In the genomic region with DNA sequence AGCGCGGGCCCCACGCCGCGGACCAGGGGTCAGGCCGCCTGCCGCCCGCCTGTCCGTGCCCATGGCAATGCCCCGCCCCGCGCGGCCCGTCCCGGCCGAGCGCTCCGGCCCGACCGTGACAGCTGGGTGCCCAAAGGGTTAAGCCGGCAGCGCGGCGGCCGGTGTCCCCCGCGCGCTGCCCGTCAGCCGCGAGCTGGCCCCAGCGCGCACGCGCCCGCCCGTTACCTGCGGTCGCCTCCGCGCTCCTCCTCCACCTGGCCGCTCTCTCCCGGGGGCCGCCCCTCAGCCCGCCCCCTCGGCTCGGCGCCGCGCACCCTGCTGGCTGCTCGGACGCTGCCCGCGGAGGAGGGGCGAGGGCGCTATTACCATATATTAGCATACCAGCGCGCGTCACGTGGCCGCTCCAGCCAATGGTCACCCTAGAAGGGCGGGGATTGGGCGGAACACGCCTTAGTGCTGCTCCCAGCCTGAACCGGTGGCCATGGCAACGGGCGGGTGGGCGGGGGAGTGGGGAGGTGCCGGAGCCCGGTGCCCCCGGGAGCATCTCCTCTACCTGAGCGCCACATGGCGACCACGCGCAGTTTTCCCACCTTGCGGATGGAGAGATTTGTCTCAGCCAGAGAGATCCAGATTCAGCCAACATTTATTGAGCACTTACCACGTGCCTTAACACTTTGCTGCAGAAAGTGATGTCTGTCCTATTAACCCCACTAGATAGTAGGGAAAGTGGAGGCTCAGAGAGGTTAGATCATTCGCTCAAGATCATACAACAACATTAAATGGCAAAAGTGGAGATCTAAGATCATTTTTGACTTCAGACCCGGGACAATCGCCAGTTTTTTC, we compare ENCODE assay signal across 1 cellular context.
TF ChIP-seq lines count a peak whose summit lies in the region.

A gene with protein sequence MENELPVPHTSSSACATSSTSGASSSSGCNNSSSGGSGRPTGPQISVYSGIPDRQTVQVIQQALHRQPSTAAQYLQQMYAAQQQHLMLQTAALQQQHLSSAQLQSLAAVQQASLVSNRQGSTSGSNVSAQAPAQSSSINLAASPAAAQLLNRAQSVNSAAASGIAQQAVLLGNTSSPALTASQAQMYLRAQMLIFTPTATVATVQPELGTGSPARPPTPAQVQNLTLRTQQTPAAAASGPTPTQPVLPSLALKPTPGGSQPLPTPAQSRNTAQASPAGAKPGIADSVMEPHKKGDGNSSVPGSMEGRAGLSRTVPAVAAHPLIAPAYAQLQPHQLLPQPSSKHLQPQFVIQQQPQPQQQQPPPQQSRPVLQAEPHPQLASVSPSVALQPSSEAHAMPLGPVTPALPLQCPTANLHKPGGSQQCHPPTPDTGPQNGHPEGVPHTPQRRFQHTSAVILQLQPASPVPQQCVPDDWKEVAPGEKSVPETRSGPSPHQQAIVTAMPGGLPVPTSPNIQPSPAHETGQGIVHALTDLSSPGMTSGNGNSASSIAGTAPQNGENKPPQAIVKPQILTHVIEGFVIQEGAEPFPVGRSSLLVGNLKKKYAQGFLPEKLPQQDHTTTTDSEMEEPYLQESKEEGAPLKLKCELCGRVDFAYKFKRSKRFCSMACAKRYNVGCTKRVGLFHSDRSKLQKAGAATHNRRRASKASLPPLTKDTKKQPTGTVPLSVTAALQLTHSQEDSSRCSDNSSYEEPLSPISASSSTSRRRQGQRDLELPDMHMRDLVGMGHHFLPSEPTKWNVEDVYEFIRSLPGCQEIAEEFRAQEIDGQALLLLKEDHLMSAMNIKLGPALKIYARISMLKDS (minus strand): TSS at position 345 of the 843 bp plus-strand sequence. CDS start 55,556 bp downstream, outside the sequence.

TF ChIP-seq in K562, 482 proteins besides CTCF, POLR2A, EP300 and RAD21 (continued from another document and continues in another):
- TF ChIP-seq ZNF407 (IDR thresholded peaks at IDR 0.05; ENCODE audit: low read depth): no peak
- TF ChIP-seq, protein P1, sequence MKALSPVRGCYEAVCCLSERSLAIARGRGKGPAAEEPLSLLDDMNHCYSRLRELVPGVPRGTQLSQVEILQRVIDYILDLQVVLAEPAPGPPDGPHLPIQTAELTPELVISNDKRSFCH (CRISPR knock-in tag; IDR thresholded peaks at IDR 0.05): no peak
- TF ChIP-seq, protein P1 (tag; IDR thresholded peaks at IDR 0.05): peak; percentile 52
- TF ChIP-seq HDAC3 (IDR thresholded peaks at IDR 0.05; ENCODE audit: borderline replicate concordance, partially characterized antibody): no peak
- no peak for TF ChIP-seq ZNF324 (CRISPR knock-in tag; IDR thresholded peaks at IDR 0.05)
- 0 out of 2 replicates have a peak, but pooled peaks have one; percentile 31 for TF ChIP-seq KLF1 (tag; IDR thresholded peaks at IDR 0.05)
- TF ChIP-seq THRAP3 (IDR thresholded peaks at IDR 0.05; ENCODE audit: borderline replicate concordance): no peak
- TF ChIP-seq ZBTB33 (CRISPR knock-in tag; IDR thresholded peaks at IDR 0.05): no peak
- TF ChIP-seq, protein P2, sequence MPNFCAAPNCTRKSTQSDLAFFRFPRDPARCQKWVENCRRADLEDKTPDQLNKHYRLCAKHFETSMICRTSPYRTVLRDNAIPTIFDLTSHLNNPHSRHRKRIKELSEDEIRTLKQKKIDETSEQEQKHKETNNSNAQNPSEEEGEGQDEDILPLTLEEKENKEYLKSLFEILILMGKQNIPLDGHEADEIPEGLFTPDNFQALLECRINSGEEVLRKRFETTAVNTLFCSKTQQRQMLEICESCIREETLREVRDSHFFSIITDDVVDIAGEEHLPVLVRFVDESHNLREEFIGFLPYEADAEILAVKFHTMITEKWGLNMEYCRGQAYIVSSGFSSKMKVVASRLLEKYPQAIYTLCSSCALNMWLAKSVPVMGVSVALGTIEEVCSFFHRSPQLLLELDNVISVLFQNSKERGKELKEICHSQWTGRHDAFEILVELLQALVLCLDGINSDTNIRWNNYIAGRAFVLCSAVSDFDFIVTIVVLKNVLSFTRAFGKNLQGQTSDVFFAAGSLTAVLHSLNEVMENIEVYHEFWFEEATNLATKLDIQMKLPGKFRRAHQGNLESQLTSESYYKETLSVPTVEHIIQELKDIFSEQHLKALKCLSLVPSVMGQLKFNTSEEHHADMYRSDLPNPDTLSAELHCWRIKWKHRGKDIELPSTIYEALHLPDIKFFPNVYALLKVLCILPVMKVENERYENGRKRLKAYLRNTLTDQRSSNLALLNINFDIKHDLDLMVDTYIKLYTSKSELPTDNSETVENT (CRISPR knock-in tag; IDR thresholded peaks at IDR 0.05): no peak
- no peak for TF ChIP-seq CBX2 (IDR thresholded peaks at IDR 0.05; ENCODE audit: insufficient read depth, low read length, poor library complexity, severe bottlenecking)
- TF ChIP-seq ZNF57 (CRISPR knock-in tag; IDR thresholded peaks at IDR 0.05): no peak
- peak in 1 of 2 experiments; percentile 47; a peak in 1 of 4 replicates for TF ChIP-seq ZNF639 (CRISPR knock-in tag; conservative IDR thresholded peaks at IDR 0.05 in 1 of 2, IDR thresholded peaks at IDR 0.05 in 1 of 2)
- TF ChIP-seq TRIM25 (IDR thresholded peaks at IDR 0.05; ENCODE audit: borderline replicate concordance): no peak
- no peak for TF ChIP-seq CCAR2 (IDR thresholded peaks at IDR 0.05; ENCODE audit: low read depth, low read length)
- TF ChIP-seq, protein P3, sequence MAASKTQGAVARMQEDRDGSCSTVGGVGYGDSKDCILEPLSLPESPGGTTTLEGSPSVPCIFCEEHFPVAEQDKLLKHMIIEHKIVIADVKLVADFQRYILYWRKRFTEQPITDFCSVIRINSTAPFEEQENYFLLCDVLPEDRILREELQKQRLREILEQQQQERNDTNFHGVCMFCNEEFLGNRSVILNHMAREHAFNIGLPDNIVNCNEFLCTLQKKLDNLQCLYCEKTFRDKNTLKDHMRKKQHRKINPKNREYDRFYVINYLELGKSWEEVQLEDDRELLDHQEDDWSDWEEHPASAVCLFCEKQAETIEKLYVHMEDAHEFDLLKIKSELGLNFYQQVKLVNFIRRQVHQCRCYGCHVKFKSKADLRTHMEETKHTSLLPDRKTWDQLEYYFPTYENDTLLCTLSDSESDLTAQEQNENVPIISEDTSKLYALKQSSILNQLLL (CRISPR knock-in tag; IDR thresholded peaks at IDR 0.05; ENCODE audit: borderline replicate concordance): no peak
- TF ChIP-seq, protein P4, sequence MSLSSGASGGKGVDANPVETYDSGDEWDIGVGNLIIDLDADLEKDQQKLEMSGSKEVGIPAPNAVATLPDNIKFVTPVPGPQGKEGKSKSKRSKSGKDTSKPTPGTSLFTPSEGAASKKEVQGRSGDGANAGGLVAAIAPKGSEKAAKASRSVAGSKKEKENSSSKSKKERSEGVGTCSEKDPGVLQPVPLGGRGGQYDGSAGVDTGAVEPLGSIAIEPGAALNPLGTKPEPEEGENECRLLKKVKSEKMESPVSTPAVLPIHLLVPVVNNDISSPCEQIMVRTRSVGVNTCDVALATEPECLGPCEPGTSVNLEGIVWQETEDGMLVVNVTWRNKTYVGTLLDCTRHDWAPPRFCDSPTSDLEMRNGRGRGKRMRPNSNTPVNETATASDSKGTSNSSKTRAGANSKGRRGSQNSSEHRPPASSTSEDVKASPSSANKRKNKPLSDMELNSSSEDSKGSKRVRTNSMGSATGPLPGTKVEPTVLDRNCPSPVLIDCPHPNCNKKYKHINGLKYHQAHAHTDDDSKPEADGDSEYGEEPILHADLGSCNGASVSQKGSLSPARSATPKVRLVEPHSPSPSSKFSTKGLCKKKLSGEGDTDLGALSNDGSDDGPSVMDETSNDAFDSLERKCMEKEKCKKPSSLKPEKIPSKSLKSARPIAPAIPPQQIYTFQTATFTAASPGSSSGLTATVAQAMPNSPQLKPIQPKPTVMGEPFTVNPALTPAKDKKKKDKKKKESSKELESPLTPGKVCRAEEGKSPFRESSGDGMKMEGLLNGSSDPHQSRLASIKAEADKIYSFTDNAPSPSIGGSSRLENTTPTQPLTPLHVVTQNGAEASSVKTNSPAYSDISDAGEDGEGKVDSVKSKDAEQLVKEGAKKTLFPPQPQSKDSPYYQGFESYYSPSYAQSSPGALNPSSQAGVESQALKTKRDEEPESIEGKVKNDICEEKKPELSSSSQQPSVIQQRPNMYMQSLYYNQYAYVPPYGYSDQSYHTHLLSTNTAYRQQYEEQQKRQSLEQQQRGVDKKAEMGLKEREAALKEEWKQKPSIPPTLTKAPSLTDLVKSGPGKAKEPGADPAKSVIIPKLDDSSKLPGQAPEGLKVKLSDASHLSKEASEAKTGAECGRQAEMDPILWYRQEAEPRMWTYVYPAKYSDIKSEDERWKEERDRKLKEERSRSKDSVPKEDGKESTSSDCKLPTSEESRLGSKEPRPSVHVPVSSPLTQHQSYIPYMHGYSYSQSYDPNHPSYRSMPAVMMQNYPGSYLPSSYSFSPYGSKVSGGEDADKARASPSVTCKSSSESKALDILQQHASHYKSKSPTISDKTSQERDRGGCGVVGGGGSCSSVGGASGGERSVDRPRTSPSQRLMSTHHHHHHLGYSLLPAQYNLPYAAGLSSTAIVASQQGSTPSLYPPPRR (CRISPR knock-in tag; IDR thresholded peaks at IDR 0.05; ENCODE audit: borderline replicate concordance): no peak
